In the genomic region with DNA sequence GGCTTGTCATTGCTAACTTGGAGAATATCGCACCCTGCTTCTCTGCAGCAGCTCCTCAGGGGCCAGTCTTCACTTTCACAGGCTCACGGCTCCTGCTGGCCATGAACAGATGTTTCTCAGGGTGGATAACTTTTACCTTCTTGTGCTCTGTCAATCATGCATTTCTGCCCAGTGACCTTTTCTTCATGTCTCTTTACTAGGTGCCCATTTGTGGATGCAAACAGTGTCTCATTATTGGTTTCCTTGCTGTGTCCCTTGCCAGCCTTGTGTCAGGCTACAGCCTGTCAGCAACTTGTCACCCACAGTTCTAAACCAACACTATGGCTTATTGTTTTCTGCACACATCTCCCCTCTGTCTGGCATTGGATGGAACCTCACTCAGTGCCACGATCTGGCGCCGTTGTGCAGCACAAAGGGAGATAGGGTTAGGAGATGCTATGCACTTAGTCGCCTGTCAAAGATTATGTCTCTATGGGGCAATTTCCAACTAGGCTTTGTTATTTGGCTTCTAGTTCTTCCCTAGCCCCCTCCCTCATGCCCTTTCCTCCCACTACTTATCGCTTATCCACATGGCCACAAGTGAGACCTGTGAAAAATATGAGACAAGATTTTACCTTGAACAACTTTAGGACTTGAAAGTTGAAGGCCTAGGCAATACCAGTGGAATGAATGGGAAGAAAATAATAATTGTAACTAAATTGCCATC, we compare ENCODE assay signal across 15 cellular contexts. TPM values are rescaled to one million over a fixed set of nuclear protein-coding genes. Genes with fewer than 3 reads are reported as not detected.
DNase-seq lines count a peak whose midpoint lies in the region; ATAC-seq and TF ChIP-seq lines count a peak whose summit lies in the region.
"Had no signal": no experiment of that assay in that cellular context is flagged by ENCODE, and none has a peak within 500 bp of the region (broad histone marks: within the 10 kb centered on the region; RNA-seq: fewer than 3 reads in every experiment).

No MANE protein-coding gene starts in this region.

- no peak for TF ChIP-seq CTCF in GM23338 (conservative IDR thresholded peaks at IDR 0.05; ENCODE audit: low read depth in 2 of 2)
- TF ChIP-seq CTCF in glutamatergic neuron (IDR thresholded peaks at IDR 0.05; ENCODE audit: partially characterized antibody, unreplicated experiment), result no peak

- H3K9ac ChIP-seq in neuronal stem cell (ENCODE audit: low read depth, low read length, poor library complexity), result no peak overlapping the region

- H3K4ac ChIP-seq in neuronal stem cell (ENCODE audit: low read length), result no peak overlapping the region

- DNase-seq in GM23338 (ENCODE audit: low spot score), result no peak
- DNase-seq in neuronal stem cell (ENCODE audit: low spot score), result no peak
- DNase-seq in glutamatergic neuron, result no peak
- DNase-seq in NCI-H1930 (lab: John Stamatoyannopoulos, UW), result no peak
- no peak for DNase-seq in activated gamma-delta T cell (lab: John Stamatoyannopoulos, UW)
- DNase-seq in GDM1 (lab: John Stamatoyannopoulos, UW), result no peak
- DNase-seq: activated CD8-positive, alpha-beta memory T cell treated with anti-CD3 and anti-CD28 coated beads, Interleukin-2, amount 50 U/mL, for 4 hours; DND-41; heart left ventricle; naive thymus-derived CD4-positive, alpha-beta T cell; NCI-H1417 treated with DMSO at 0.1 percent for 48 hours; stimulated activated CD4-positive, alpha-beta T cell treated with anti-CD3 and anti-CD28 coated beads, Interleukin-2, amount 100 ng/mL, for 48 hours had no signal

- ATAC-seq in GM18907 (IDR thresholded peaks at IDR 0.05; ENCODE audit: unreplicated experiment) (peak; percentile 61), GM23338 (no peak), HG03439 (IDR thresholded peaks at IDR 0.05; ENCODE audit: unreplicated experiment) (peak; percentile 55)
- ATAC-seq: naive thymus-derived CD4-positive, alpha-beta T cell had no signal

- H3F3A ChIP-seq in GM23338 (replicated peaks; ENCODE audit: low read depth), result no peaks in the 10 kb centered on the region

- no peak overlapping the region for H3K18ac ChIP-seq in neuronal stem cell (ENCODE audit: low read length)

- no peak overlapping the region for H3K23ac ChIP-seq in neuronal stem cell (ENCODE audit: low read depth, low read length, poor library complexity)

- no peak overlapping the region for H3K4me3 ChIP-seq in GM23338
- no peak overlapping the region for H3K4me3 ChIP-seq in neuronal stem cell (ENCODE audit: low read length in 2 of 2)
- H3K4me3 ChIP-seq: heart left ventricle, SJSA1 had no signal

- H2BK15ac ChIP-seq in neuronal stem cell (ENCODE audit: low read length), result no peak overlapping the region

- H3K4me1 ChIP-seq in GM23338 (ENCODE audit: insufficient read depth), result peaks cover 27% of the 10 kb centered on the region
- H3K4me1 ChIP-seq in neuronal stem cell (ENCODE audit: control insufficient read depth in 2 of 2, insufficient read depth in 1 of 2, low read depth in 1 of 2, low read length in 2 of 2), result peaks cover 6 to 10% of the 10 kb centered on the region in 2 donors
- H3K4me1 ChIP-seq: heart left ventricle, SJSA1 had no signal

- H3K14ac ChIP-seq in neuronal stem cell (ENCODE audit: low read length), result no peak overlapping the region

- H3K27ac Mint-ChIP-seq in GM23338 (no peak overlapping the region), glutamatergic neuron (ENCODE audit: unreplicated experiment) (no peak overlapping the region)
- H3K27ac Mint-ChIP-seq: naive thymus-derived CD4-positive, alpha-beta T cell had no signal

- H3K4me1 Mint-ChIP-seq in GM23338 (peaks cover 32% of the 10 kb centered on the region), glutamatergic neuron (ENCODE audit: low read depth, unreplicated experiment) (peaks cover 11% of the 10 kb centered on the region)

- H2BK5ac ChIP-seq in neuronal stem cell (ENCODE audit: low read length), result no peak overlapping the region

- H2BK120ac ChIP-seq in neuronal stem cell (ENCODE audit: low read depth, low read length), result no peak overlapping the region

- H2AFZ ChIP-seq in GM23338, result 0 out of 2 replicates have a peak overlapping the region, but pooled peaks have one; percentile 21
- H2AFZ ChIP-seq in neuronal stem cell (ENCODE audit: low read length), result peak overlapping the region; percentile 3

- H3K9me3 Mint-ChIP-seq in GM23338 (no peaks in the 10 kb centered on the region), glutamatergic neuron (ENCODE audit: unreplicated experiment) (peaks cover 1% of the 10 kb centered on the region)

- H2AK5ac ChIP-seq in neuronal stem cell (ENCODE audit: low read depth, low read length), result no peak overlapping the region

- H3K27me3 Mint-ChIP-seq in GM23338 (ENCODE audit: insufficient read depth, low read depth, poor library complexity), result no peaks in the 10 kb centered on the region
- no peaks in the 10 kb centered on the region for H3K27me3 Mint-ChIP-seq in glutamatergic neuron (ENCODE audit: unreplicated experiment)

- H3K79me2 ChIP-seq in GM23338 (replicated peaks; ENCODE audit: insufficient read depth), result no peaks in the 10 kb centered on the region

- H3K36me3 ChIP-seq in GM23338 (ENCODE audit: insufficient read depth) (no peaks in the 10 kb centered on the region), neuronal stem cell (replicated peaks in 1 of 2; ENCODE audit: control insufficient read depth in 2 of 2, insufficient read depth in 2 of 2, low read length in 2 of 2) (no peaks in the 10 kb centered on the region)
- H3K36me3 ChIP-seq: heart left ventricle, SJSA1 had no signal

- H2BK12ac ChIP-seq in neuronal stem cell (ENCODE audit: low read length), result no peak overlapping the region

- H4K20me1 ChIP-seq in GM23338 (replicated peaks; ENCODE audit: insufficient read depth), result no peaks in the 10 kb centered on the region

- WGBS in neuronal stem cell (ENCODE audit: extremely low coverage in 2 of 2, insufficient read length in 2 of 2, insufficient replicate concordance in 1 of 2), 2 donors, result no CpG with 5 or more reads among the region's 7 CpGs

- H3K4me2 ChIP-seq in GM23338 (no peak overlapping the region), neuronal stem cell (ENCODE audit: insufficient read depth, low read length, poor library complexity, severe bottlenecking) (no peak overlapping the region)

- no peak overlapping the region for H3K27ac ChIP-seq in GM23338 (ENCODE audit: low read depth)
- no peak overlapping the region for H3K27ac ChIP-seq in neuronal stem cell (replicated peaks; ENCODE audit: low read length)
- H3K27ac ChIP-seq: heart left ventricle, SJSA1 had no signal

- H3K27me3 ChIP-seq in GM23338 (ENCODE audit: insufficient read depth) (no peaks in the 10 kb centered on the region), neuronal stem cell (ENCODE audit: control insufficient read depth in 3 of 3, insufficient read depth in 3 of 3, low read depth in 1 of 3, low read length in 3 of 3) (no peaks in the 10 kb centered on the region)
- H3K27me3 ChIP-seq: SJSA1 had no signal

- H3K36me3 Mint-ChIP-seq in GM23338 (ENCODE audit: low read depth) (no peaks in the 10 kb centered on the region), glutamatergic neuron (ENCODE audit: unreplicated experiment) (no peaks in the 10 kb centered on the region)
- H3K36me3 Mint-ChIP-seq: naive thymus-derived CD4-positive, alpha-beta T cell had no signal

- H3K4me3 Mint-ChIP-seq in GM23338 (no peak overlapping the region), glutamatergic neuron (ENCODE audit: unreplicated experiment) (no peak overlapping the region)
- H3K4me3 Mint-ChIP-seq: naive thymus-derived CD4-positive, alpha-beta T cell had no signal

- no peaks in the 10 kb centered on the region for H3K9me3 ChIP-seq in neuronal stem cell (replicated peaks in 1 of 2; ENCODE audit: control insufficient read depth in 2 of 2, insufficient read depth in 1 of 2, low read depth in 1 of 2, low read length in 2 of 2)
- H3K9me3 ChIP-seq: heart left ventricle, SJSA1 had no signal

- no peaks in the 10 kb centered on the region for H3K79me1 ChIP-seq in neuronal stem cell (ENCODE audit: low read depth, low read length)

- H4K8ac ChIP-seq in neuronal stem cell (ENCODE audit: low read depth, low read length), result no peak overlapping the region

- H4K91ac ChIP-seq in neuronal stem cell (ENCODE audit: low read depth, low read length, poor library complexity), result no peak overlapping the region

- H3K9me2 ChIP-seq in GM23338 (ENCODE audit: insufficient read depth), result no peaks in the 10 kb centered on the region

TF ChIP-seq in GM23338, 12 proteins besides CTCF, POLR2A, EP300 and RAD21 (continues in another document):
- TF ChIP-seq EZH2phosphoT487 (IDR thresholded peaks at IDR 0.05; ENCODE audit: unreplicated experiment) (no peak), ZNF114 (CRISPR knock-in tag; IDR thresholded peaks at IDR 0.05) (no peak), EZH2 (IDR thresholded peaks at IDR 0.05; ENCODE audit: low read depth, unreplicated experiment) (no peak), POLR2AphosphoS5 (IDR thresholded peaks at IDR 0.05; ENCODE audit: low read depth) (no peak), NANOG (IDR thresholded peaks at IDR 0.05; ENCODE audit: borderline replicate concordance) (no peak)
- TF ChIP-seq, protein P1, sequence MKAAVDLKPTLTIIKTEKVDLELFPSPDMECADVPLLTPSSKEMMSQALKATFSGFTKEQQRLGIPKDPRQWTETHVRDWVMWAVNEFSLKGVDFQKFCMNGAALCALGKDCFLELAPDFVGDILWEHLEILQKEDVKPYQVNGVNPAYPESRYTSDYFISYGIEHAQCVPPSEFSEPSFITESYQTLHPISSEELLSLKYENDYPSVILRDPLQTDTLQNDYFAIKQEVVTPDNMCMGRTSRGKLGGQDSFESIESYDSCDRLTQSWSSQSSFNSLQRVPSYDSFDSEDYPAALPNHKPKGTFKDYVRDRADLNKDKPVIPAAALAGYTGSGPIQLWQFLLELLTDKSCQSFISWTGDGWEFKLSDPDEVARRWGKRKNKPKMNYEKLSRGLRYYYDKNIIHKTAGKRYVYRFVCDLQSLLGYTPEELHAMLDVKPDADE (IDR thresholded peaks at IDR 0.05), result no peak

RNA-seq across cellular contexts. Expression of a gene that starts 45.7 kb away (rescaled TPM):
- 3.0 and 5.2 TPM in 2 replicates for total RNA-seq in GM23338 (2014; rRNA removed; shearing (Covaris generic))
- polyA plus RNA-seq in GM23338 (2016; fragmentation: Nextera tagmentation; extraction: Ambion mirVana), result 0.45 and 0.77 TPM in 2 replicates
- 0.01 TPM for polyA plus RNA-seq in neuronal stem cell (2013, experiment 1 of 2)
- polyA plus RNA-seq in neuronal stem cell (2013, experiment 2 of 2), result not detected
- 3.8 TPM for total RNA-seq in glutamatergic neuron (ENCODE audit: unreplicated experiment)
- total RNA-seq: heart left ventricle; naive thymus-derived CD4-positive, alpha-beta T cell; SJSA1 had no signal
- polyA plus RNA-seq: heart left ventricle; naive thymus-derived CD4-positive, alpha-beta T cell had no signal
